In genomic region chr1:203675596-203676347, GRCh38 we compare ENCODE assay signal across 10 cellular contexts. TPM values are rescaled to one million over a fixed set of nuclear protein-coding genes. Genes with fewer than 3 reads are reported as not detected.
A peak's percentile ranks its signal among the peaks of the same experiment; 100 is the strongest.
DNase-seq lines count a peak whose midpoint lies in the region; ATAC-seq and TF ChIP-seq lines count a peak whose summit lies in the region.
"Had no signal": no experiment of that assay in that cellular context is flagged by ENCODE, and none has a peak within 500 bp of the region (broad histone marks: within the 10 kb centered on the region; RNA-seq: fewer than 3 reads in every experiment).

No MANE protein-coding gene starts in this region.

- no peaks in the 10 kb centered on the region for H3K9me3 Mint-ChIP-seq in endothelial cell (ENCODE audit: unreplicated experiment)
- H3K9me3 Mint-ChIP-seq in stimulated activated effector memory CD8-positive, alpha-beta T cell treated with anti-CD3 and anti-CD28 coated beads, Interleukin-12 subunit alpha, Interleukin-12 subunit beta, amount 100 ng/mL, for 72 hours = no peaks in the 10 kb centered on the region
- H3K9me3 Mint-ChIP-seq: GM23338 had no signal

- H3K27ac ChIP-seq in HL-60 (replicated peaks) (peak overlapping the region; percentile 9; the same call in 1 of the 2 replicates), RWPE1 (peak overlapping the region; percentile 1; the same call in 1 of the 2 replicates)

- peak overlapping the region; percentile 60 for H3K4me3 Mint-ChIP-seq in endothelial cell (ENCODE audit: unreplicated experiment)
- H3K4me3 Mint-ChIP-seq in stimulated activated effector memory CD8-positive, alpha-beta T cell treated with anti-CD3 and anti-CD28 coated beads, Interleukin-12 subunit alpha, Interleukin-12 subunit beta, amount 100 ng/mL, for 72 hours = peak overlapping the region; percentile 69
- H3K4me3 Mint-ChIP-seq: GM23338 had no signal

- POLR2A ChIA-PET in RWPE1 (lab: Yijun Ruan, JAX; ENCODE audit: low non-redundant PET) = no interaction called here

- H3K27ac Mint-ChIP-seq in endothelial cell (ENCODE audit: unreplicated experiment) = peak overlapping the region; percentile 94
- peak overlapping the region; percentile 99 for H3K27ac Mint-ChIP-seq in stimulated activated effector memory CD8-positive, alpha-beta T cell treated with anti-CD3 and anti-CD28 coated beads, Interleukin-12 subunit alpha, Interleukin-12 subunit beta, amount 100 ng/mL, for 72 hours
- H3K27ac Mint-ChIP-seq: GM23338 had no signal

- TF ChIP-seq CTCF in HL-60 (IDR thresholded peaks at IDR 0.05; ENCODE audit: insufficient read depth, low read length) (no peak), RWPE1 (conservative IDR thresholded peaks at IDR 0.05; ENCODE audit: low read depth) (no peak), endothelial cell (IDR thresholded peaks at IDR 0.05; ENCODE audit: unreplicated experiment) (no peak)

- H3K27me3 Mint-ChIP-seq in endothelial cell (ENCODE audit: unreplicated experiment) = peaks cover 9% of the 10 kb centered on the region

- ATAC-seq in stimulated activated effector memory CD8-positive, alpha-beta T cell treated with anti-CD3 and anti-CD28 coated beads, Interleukin-12 subunit alpha, Interleukin-12 subunit beta, amount 100 ng/mL, for 72 hours = no peak

- peak; percentile 28 to 72 for DNase-seq in HL-60 (ENCODE audit: low read depth in 1 of 2, low spot score in 1 of 2)
- no peak for DNase-seq in RWPE1 (ENCODE audit: low spot score)
- DNase-seq in endothelial cell (ENCODE audit: low spot score) = no peak
- DNase-seq in stimulated activated effector memory CD8-positive, alpha-beta T cell treated with anti-CD3 and anti-CD28 coated beads, Interleukin-12 subunit alpha, Interleukin-12 subunit beta, amount 100 ng/mL, for 72 hours (ENCODE audit: low spot score in 2 of 2) = no peak
- DNase-seq in pons (ENCODE audit: low spot score) = no peak
- no peak for DNase-seq in NCI-H524 treated with DMSO at 0.1 percent for 48 hours (lab: John Stamatoyannopoulos, UW)
- DNase-seq in NCI-H146 treated with DMSO at 0.1 percent for 48 hours (lab: John Stamatoyannopoulos, UW; ENCODE audit: unreplicated experiment) = no peak
- DNase-seq: activated effector memory CD4-positive, alpha-beta T cell treated with anti-CD3 and anti-CD28 coated beads, Interleukin-2, amount 50 U/mL, for 16 hours; stimulated activated CD8-positive, alpha-beta memory T cell treated with anti-CD3 and anti-CD28 coated beads, Interleukin-4, amount 100 ng/mL, for 48 hours had no signal

- H3K27me3 ChIP-seq in HL-60 (ENCODE audit: insufficient read depth, poor library complexity, severe bottlenecking) = no peaks in the 10 kb centered on the region

- CTCF ChIA-PET in RWPE1 (lab: Yijun Ruan, JAX) = no interaction called here

- no peak overlapping the region for H3K4me3 ChIP-seq in HL-60 (replicated peaks; ENCODE audit: insufficient read depth, low read length)
- H3K4me3 ChIP-seq: GM23338 had no signal

- peaks cover 67% of the 10 kb centered on the region for H3K4me1 Mint-ChIP-seq in endothelial cell (ENCODE audit: unreplicated experiment)
- peaks cover 61% of the 10 kb centered on the region for H3K4me1 Mint-ChIP-seq in stimulated activated effector memory CD8-positive, alpha-beta T cell treated with anti-CD3 and anti-CD28 coated beads, Interleukin-12 subunit alpha, Interleukin-12 subunit beta, amount 100 ng/mL, for 72 hours

- peaks cover 19% of the 10 kb centered on the region for H3K36me3 Mint-ChIP-seq in endothelial cell (ENCODE audit: low read depth, unreplicated experiment)
- H3K36me3 Mint-ChIP-seq in stimulated activated effector memory CD8-positive, alpha-beta T cell treated with anti-CD3 and anti-CD28 coated beads, Interleukin-12 subunit alpha, Interleukin-12 subunit beta, amount 100 ng/mL, for 72 hours = peaks cover 76% of the 10 kb centered on the region

RNA-seq across cellular contexts. Expression of gene ATP2B4, which starts 49.1 kb away (rescaled TPM):
- 137 TPM for total RNA-seq in endothelial cell (ENCODE audit: unreplicated experiment)

Comparison
In these comparisons a context has a peak if more than half of its experiments do, and no peak if none do; other contexts are left out.
1. DNase-seq: peak in HL-60 (2 of 2); none in RWPE1 (single experiment), endothelial cell (single experiment), stimulated activated effector memory CD8-positive, alpha-beta T cell treated with anti-CD3 and anti-CD28 coated beads, Interleukin-12 subunit alpha, Interleukin-12 subunit beta, amount 100 ng/mL, for 72 hours (0 of 2), pons (single experiment), NCI-H524 treated with DMSO at 0.1 percent for 48 hours (single experiment) and NCI-H146 treated with DMSO at 0.1 percent for 48 hours (single experiment).